1 cellular context compared by ENCODE assay signal in the genomic region with DNA sequence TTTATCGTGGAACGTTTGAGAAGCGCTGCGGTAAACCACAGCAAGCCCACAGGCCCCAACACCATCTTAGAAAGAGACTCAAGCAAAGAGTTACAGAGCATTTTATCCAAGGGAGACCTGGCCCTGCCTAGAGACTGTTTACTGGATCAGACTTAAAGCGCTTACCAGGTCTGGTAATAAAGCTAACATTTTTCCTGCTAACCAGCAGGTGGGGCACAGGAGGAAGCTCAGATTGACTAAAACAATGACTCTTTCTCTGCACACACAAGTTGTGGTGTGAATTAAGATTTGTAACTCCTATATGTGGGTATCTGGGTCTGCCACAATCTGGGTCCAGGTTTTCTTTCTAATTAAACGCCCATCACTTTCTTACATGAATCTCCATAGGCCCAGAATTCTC.
TF ChIP-seq lines count a peak whose summit lies in the region.

No MANE protein-coding gene starts in this region.

TF ChIP-seq in HCT116, 20 proteins besides CTCF, POLR2A, EP300 and RAD21 (continued from another document):
- no peak for TF ChIP-seq EGR1 (IDR thresholded peaks at IDR 0.05; ENCODE audit: low read depth)
TF ChIP-seq in HCT116: peak in this region for 0.
